29 cellular contexts compared by ENCODE assay signal in genomic region chr16:85871756-85872155, GRCh38. TPM values are rescaled to one million over a fixed set of nuclear protein-coding genes. Genes with fewer than 3 reads are reported as not detected.
DNase-seq lines count a peak whose midpoint lies in the region; ATAC-seq and TF ChIP-seq lines count a peak whose summit lies in the region.
"Had no signal": no experiment of that assay in that cellular context is flagged by ENCODE, and none has a peak within 500 bp of the region (broad histone marks: within the 10 kb centered on the region; RNA-seq: fewer than 3 reads in every experiment).

No MANE protein-coding gene starts in this region.

- H3K27me3 Mint-ChIP-seq in stimulated activated naive CD8-positive, alpha-beta T cell treated with anti-CD3 and anti-CD28 coated beads, Interleukin-15, Interleukin-2, amounts not matched to agents 100 ng/mL and 50 ng/mL, for 24 hours: peaks cover 14% of the 10 kb centered on the region
- H3K27me3 Mint-ChIP-seq in activated naive CD8-positive, alpha-beta T cell treated with anti-CD3 and anti-CD28 coated beads for 36 hours: peaks cover 17% of the 10 kb centered on the region
- H3K27me3 Mint-ChIP-seq in mesothelial cell of epicardium (ENCODE audit: low read depth): peaks cover 25% of the 10 kb centered on the region

- no peaks in the 10 kb centered on the region for H3K36me3 Mint-ChIP-seq in stimulated activated naive CD8-positive, alpha-beta T cell treated with anti-CD3 and anti-CD28 coated beads, Interleukin-15, Interleukin-2, amounts not matched to agents 100 ng/mL and 50 ng/mL, for 24 hours (ENCODE audit: low read depth)
- peaks cover 3% of the 10 kb centered on the region for H3K36me3 Mint-ChIP-seq in activated naive CD8-positive, alpha-beta T cell treated with anti-CD3 and anti-CD28 coated beads for 36 hours
- H3K36me3 Mint-ChIP-seq in mesothelial cell of epicardium: peaks cover 2% of the 10 kb centered on the region
- H3K36me3 Mint-ChIP-seq: naive thymus-derived CD8-positive, alpha-beta T cell had no signal

- peaks cover 57% of the 10 kb centered on the region for H3K4me1 Mint-ChIP-seq in stimulated activated naive CD8-positive, alpha-beta T cell treated with anti-CD3 and anti-CD28 coated beads, Interleukin-15, Interleukin-2, amounts not matched to agents 100 ng/mL and 50 ng/mL, for 24 hours (ENCODE audit: low read depth)
- peaks cover 43% of the 10 kb centered on the region for H3K4me1 Mint-ChIP-seq in activated naive CD8-positive, alpha-beta T cell treated with anti-CD3 and anti-CD28 coated beads for 36 hours
- H3K4me1 Mint-ChIP-seq in mesothelial cell of epicardium: peaks cover 9% of the 10 kb centered on the region

- no peak for TF ChIP-seq CTCF in mesothelial cell of epicardium (IDR thresholded peaks at IDR 0.05; ENCODE audit: unreplicated experiment)

- DNase-seq in stimulated activated naive CD8-positive, alpha-beta T cell treated with anti-CD3 and anti-CD28 coated beads, Interleukin-15, Interleukin-2, amounts not matched to agents 100 U/mL and 50 U/mL, for 24 hours: no peak
- no peak for DNase-seq in activated naive CD8-positive, alpha-beta T cell treated with anti-CD3 and anti-CD28 coated beads for 36 hours
- no peak for DNase-seq in mesothelial cell of epicardium (ENCODE audit: low spot score in 2 of 2, unreplicated experiment in 2 of 2)
- no peak for DNase-seq in stimulated activated CD4-positive, alpha-beta T cell treated with anti-CD3 and anti-CD28 coated beads, Interleukin-4, amount 100 ng/mL, for 24 hours
- DNase-seq in NCI-H1694 (lab: John Stamatoyannopoulos, UW): no peak
- DNase-seq: activated effector memory CD4-positive, alpha-beta T cell treated with Interleukin-2 at 50 U/mL for 16 hours; adrenal gland; central memory CD4-positive, alpha-beta T cell; dermis blood vessel endothelial cell; DMS79; esophagus squamous epithelium; GDM1; kidney; midbrain; naive thymus-derived CD8-positive, alpha-beta T cell; NCI-H1048; NCI-H1694 treated with DMSO at 0.1 percent for 48 hours; NCI-H82; occipital lobe; SIG-M5; sigmoid colon; stimulated activated naive CD4-positive, alpha-beta T cell; testis had no signal

- peaks cover 5% of the 10 kb centered on the region for H3K9me3 Mint-ChIP-seq in stimulated activated naive CD8-positive, alpha-beta T cell treated with anti-CD3 and anti-CD28 coated beads, Interleukin-15, Interleukin-2, amounts not matched to agents 100 ng/mL and 50 ng/mL, for 24 hours
- H3K9me3 Mint-ChIP-seq in activated naive CD8-positive, alpha-beta T cell treated with anti-CD3 and anti-CD28 coated beads for 36 hours: peaks cover 6% of the 10 kb centered on the region
- H3K9me3 Mint-ChIP-seq in mesothelial cell of epicardium: peaks cover 16% of the 10 kb centered on the region
- H3K9me3 Mint-ChIP-seq: T-helper 2 cell treated with Interferon-gamma antibody and Interleukin-4, amounts not matched to agents 5 μg/mL and 100 μg/mL, for 36 hours had no signal

- peak overlapping the region; percentile 26 for H3K27ac Mint-ChIP-seq in stimulated activated naive CD8-positive, alpha-beta T cell treated with anti-CD3 and anti-CD28 coated beads, Interleukin-15, Interleukin-2, amounts not matched to agents 100 ng/mL and 50 ng/mL, for 24 hours
- H3K27ac Mint-ChIP-seq in activated naive CD8-positive, alpha-beta T cell treated with anti-CD3 and anti-CD28 coated beads for 36 hours: peak overlapping the region; percentile 71
- H3K27ac Mint-ChIP-seq in mesothelial cell of epicardium: peak overlapping the region; percentile 17
- H3K27ac Mint-ChIP-seq: T-helper 2 cell treated with Interferon-gamma antibody and Interleukin-4, amounts not matched to agents 5 μg/mL and 100 μg/mL, for 36 hours had no signal

- ATAC-seq in stimulated activated naive CD8-positive, alpha-beta T cell treated with anti-CD3 and anti-CD28 coated beads, Interleukin-15, Interleukin-2, amounts not matched to agents 100 U/mL and 50 U/mL, for 24 hours: no peak
- ATAC-seq in GM21528 (IDR thresholded peaks at IDR 0.05; ENCODE audit: low FRiP score, unreplicated experiment): no peak
- ATAC-seq: naive thymus-derived CD8-positive, alpha-beta T cell had no signal

- no peak overlapping the region for H3K4me3 Mint-ChIP-seq in stimulated activated naive CD8-positive, alpha-beta T cell treated with anti-CD3 and anti-CD28 coated beads, Interleukin-15, Interleukin-2, amounts not matched to agents 100 ng/mL and 50 ng/mL, for 24 hours
- peak overlapping the region; percentile 0 for H3K4me3 Mint-ChIP-seq in activated naive CD8-positive, alpha-beta T cell treated with anti-CD3 and anti-CD28 coated beads for 36 hours
- H3K4me3 Mint-ChIP-seq in mesothelial cell of epicardium: no peak overlapping the region
- H3K4me3 Mint-ChIP-seq: naive thymus-derived CD8-positive, alpha-beta T cell; T-helper 2 cell treated with Interferon-gamma antibody and Interleukin-4, amounts not matched to agents 5 μg/mL and 100 μg/mL, for 36 hours had no signal

RNA-seq across cellular contexts. Expression of gene IRF8, which starts 27.2 kb away (rescaled TPM):
- total RNA-seq in activated naive CD8-positive, alpha-beta T cell treated with anti-CD3 and anti-CD28 coated beads for 36 hours: 100 to 1,000 TPM; 230 to 234 TPM
- 5.8 to 7.8 TPM (median 5.8 TPM) in 3 replicates for total RNA-seq in mesothelial cell of epicardium
- total RNA-seq: LHCN-M2, NCI-H460, pulmonary artery endothelial cell had no signal

Comparison
In these comparisons a context has a peak if more than half of its experiments do, and no peak if none do; other contexts are left out.
1. H3K27ac Mint-ChIP-seq: peak in every context shown above with its lines; median percentile 71 in activated naive CD8-positive, alpha-beta T cell treated with anti-CD3 and anti-CD28 coated beads for 36 hours; 26 in stimulated activated naive CD8-positive, alpha-beta T cell treated with anti-CD3 and anti-CD28 coated beads, Interleukin-15, Interleukin-2, amounts not matched to agents 100 ng/mL and 50 ng/mL, for 24 hours; 17 in mesothelial cell of epicardium.
2. RNA of gene IRF8, which starts 27.2 kb away (total RNA-seq): 230 to 234 TPM in activated naive CD8-positive, alpha-beta T cell treated with anti-CD3 and anti-CD28 coated beads for 36 hours; 5.8 to 7.8 TPM in mesothelial cell of epicardium; every median in the first group is over 10 times any median in the second.